ENCODE assay signal across 1 cellular context in the genomic region with DNA sequence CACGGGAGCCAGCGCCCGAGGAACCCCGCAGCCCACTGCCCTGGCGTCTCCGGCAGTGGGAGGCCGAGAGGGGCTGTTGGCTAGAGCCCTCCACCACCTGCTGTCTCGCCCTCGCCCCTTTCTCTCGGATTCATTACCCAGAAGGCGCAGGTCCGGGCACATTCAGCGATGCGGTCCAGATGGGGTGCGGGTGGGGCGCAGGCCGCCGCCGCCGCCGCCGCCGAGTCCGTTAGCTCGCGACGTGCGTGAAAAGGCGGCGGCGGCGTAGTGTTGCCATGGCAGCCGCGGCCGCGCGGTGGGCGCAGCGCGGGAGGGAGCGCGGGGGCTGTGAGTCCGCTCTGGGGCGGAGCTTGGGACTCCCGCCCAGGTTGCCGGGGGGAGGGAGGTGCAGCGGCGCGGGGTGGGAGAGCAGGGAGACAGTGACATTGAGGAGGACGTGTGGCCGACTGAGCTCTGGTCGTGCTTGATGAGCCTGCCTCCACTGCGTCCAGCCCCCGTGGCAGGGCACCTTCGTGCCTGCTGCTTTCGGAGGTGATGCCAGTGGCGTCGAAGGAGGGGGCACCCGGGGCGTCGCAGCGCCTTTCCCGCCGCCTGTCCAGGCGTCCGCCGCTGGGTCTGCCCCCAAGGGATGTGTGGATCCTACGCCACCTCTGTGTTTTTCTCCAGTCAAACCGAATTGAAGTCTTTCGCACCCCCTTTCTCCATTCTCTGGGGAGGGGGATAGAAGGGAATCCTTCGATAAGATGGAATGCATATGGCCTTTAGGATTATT.
TF ChIP-seq lines count a peak whose summit lies in the region.

A gene (minus strand): TSS at position 358 of the 772 bp plus-strand sequence. CDS start 23,774 bp downstream, outside the sequence.

TF ChIP-seq in HepG2, 621 proteins besides CTCF, POLR2A, EP300 and RAD21 (continued from another document and continues in another):
- TF ChIP-seq, protein P1, sequence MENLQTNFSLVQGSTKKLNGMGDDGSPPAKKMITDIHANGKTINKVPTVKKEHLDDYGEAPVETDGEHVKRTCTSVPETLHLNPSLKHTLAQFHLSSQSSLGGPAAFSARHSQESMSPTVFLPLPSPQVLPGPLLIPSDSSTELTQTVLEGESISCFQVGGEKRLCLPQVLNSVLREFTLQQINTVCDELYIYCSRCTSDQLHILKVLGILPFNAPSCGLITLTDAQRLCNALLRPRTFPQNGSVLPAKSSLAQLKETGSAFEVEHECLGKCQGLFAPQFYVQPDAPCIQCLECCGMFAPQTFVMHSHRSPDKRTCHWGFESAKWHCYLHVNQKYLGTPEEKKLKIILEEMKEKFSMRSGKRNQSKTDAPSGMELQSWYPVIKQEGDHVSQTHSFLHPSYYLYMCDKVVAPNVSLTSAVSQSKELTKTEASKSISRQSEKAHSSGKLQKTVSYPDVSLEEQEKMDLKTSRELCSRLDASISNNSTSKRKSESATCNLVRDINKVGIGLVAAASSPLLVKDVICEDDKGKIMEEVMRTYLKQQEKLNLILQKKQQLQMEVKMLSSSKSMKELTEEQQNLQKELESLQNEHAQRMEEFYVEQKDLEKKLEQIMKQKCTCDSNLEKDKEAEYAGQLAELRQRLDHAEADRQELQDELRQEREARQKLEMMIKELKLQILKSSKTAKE (CRISPR knock-in tag; IDR thresholded peaks at IDR 0.05; ENCODE audit: borderline replicate concordance) = 0 out of 2 replicates have a peak, but pooled peaks have one; percentile 28
- TF ChIP-seq YEATS4 (CRISPR knock-in tag; IDR thresholded peaks at IDR 0.05; ENCODE audit: borderline replicate concordance) (peak; percentile 98), ZNF572 (CRISPR knock-in tag; IDR thresholded peaks at IDR 0.05) (no peak), MYNN (CRISPR knock-in tag; IDR thresholded peaks at IDR 0.05; ENCODE audit: low read depth) (no peak), EZH2 (conservative IDR thresholded peaks at IDR 0.05; ENCODE audit: low read depth, low read length) (no peak), FOXK2 (IDR thresholded peaks at IDR 0.05) (no peak), ZBTB20 (CRISPR knock-in tag; IDR thresholded peaks at IDR 0.05; ENCODE audit: borderline replicate concordance, low read depth) (no peak; the same call in 1 of the 2 replicates), GTF3A (CRISPR knock-in tag; conservative IDR thresholded peaks at IDR 0.05) (no peak), GATAD1 (CRISPR knock-in tag; IDR thresholded peaks at IDR 0.05) (no peak; the same call in 1 of the 2 replicates), SAP130 (CRISPR knock-in tag; IDR thresholded peaks at IDR 0.05; ENCODE audit: low read depth) (peak; percentile 74), ZNF354B (CRISPR knock-in tag; IDR thresholded peaks at IDR 0.05) (no peak), ARNTL (CRISPR knock-in tag; IDR thresholded peaks at IDR 0.05) (no peak), AGO1 (IDR thresholded peaks at IDR 0.05; ENCODE audit: low read depth, low read length, poor library complexity, severe bottlenecking) (no peak), MYC (CRISPR knock-in tag; IDR thresholded peaks at IDR 0.05; ENCODE audit: borderline replicate concordance) (peak; percentile 72), JUNB (CRISPR knock-in tag; IDR thresholded peaks at IDR 0.05; ENCODE audit: borderline replicate concordance) (no peak), CCAR2 (optimal IDR thresholded peaks at IDR 0.05; ENCODE audit: low read depth, low read length) (no peak), SMAD1 (CRISPR knock-in tag; IDR thresholded peaks at IDR 0.05; ENCODE audit: borderline replicate concordance, low read depth) (peak; percentile 24; the same call in 1 of the 2 replicates), HOXA3 (CRISPR knock-in tag; IDR thresholded peaks at IDR 0.05) (peak; percentile 67), ZNF232 (CRISPR knock-in tag; IDR thresholded peaks at IDR 0.05; ENCODE audit: borderline replicate concordance) (no peak), TOE1 (CRISPR knock-in tag; IDR thresholded peaks at IDR 0.05) (no peak), ZBTB8A (CRISPR knock-in tag; IDR thresholded peaks at IDR 0.05; ENCODE audit: borderline replicate concordance, low read depth) (no peak), ZNF724P (CRISPR knock-in tag; IDR thresholded peaks at IDR 0.05; ENCODE audit: borderline replicate concordance) (no peak), GZF1 (CRISPR knock-in tag; IDR thresholded peaks at IDR 0.05) (no peak), ZNF570 (CRISPR knock-in tag; IDR thresholded peaks at IDR 0.05; ENCODE audit: borderline replicate concordance) (no peak), ZFP62 (CRISPR knock-in tag; IDR thresholded peaks at IDR 0.05) (no peak), NR2F6 (IDR thresholded peaks at IDR 0.05) (no peak), NR2F6 (CRISPR knock-in tag; IDR thresholded peaks at IDR 0.05) (no peak), AKAP8 (CRISPR knock-in tag; IDR thresholded peaks at IDR 0.05) (no peak), GABPA (IDR thresholded peaks at IDR 0.05; ENCODE audit: low read depth, low read length) (no peak), GABPA (CRISPR knock-in tag; IDR thresholded peaks at IDR 0.05; ENCODE audit: low read depth) (no peak), ETV6 (CRISPR knock-in tag; conservative IDR thresholded peaks at IDR 0.05) (no peak), ZNF230 (CRISPR knock-in tag; IDR thresholded peaks at IDR 0.05) (no peak), ZNF556 (CRISPR knock-in tag; IDR thresholded peaks at IDR 0.05; ENCODE audit: borderline replicate concordance) (no peak), ZNF788 (CRISPR knock-in tag; IDR thresholded peaks at IDR 0.05; ENCODE audit: borderline replicate concordance) (peak; percentile 12; the same call in 1 of the 2 replicates), SIN3A (IDR thresholded peaks at IDR 0.05; ENCODE audit: borderline replicate concordance, low read depth, low read length) (peak; percentile 75; the same call in 1 of the 2 replicates), FOXM1 (CRISPR knock-in tag; IDR thresholded peaks at IDR 0.05) (no peak), ZNF333 (CRISPR knock-in tag; IDR thresholded peaks at IDR 0.05; ENCODE audit: borderline replicate concordance) (no peak), ZNF335 (CRISPR knock-in tag; IDR thresholded peaks at IDR 0.05) (no peak), NR2F2 (IDR thresholded peaks at IDR 0.05; ENCODE audit: borderline replicate concordance, low read depth) (no peak), SNAPC2 (CRISPR knock-in tag; IDR thresholded peaks at IDR 0.05) (no peak), TBL1XR1 (IDR thresholded peaks at IDR 0.05; ENCODE audit: borderline replicate concordance, low read length, partially characterized antibody) (no peak), FOXO1 (CRISPR knock-in tag; IDR thresholded peaks at IDR 0.05) (no peak), ELF3 (CRISPR knock-in tag; IDR thresholded peaks at IDR 0.05) (no peak), NFRKB (IDR thresholded peaks at IDR 0.05) (no peak), NFE2L1 (CRISPR knock-in tag; IDR thresholded peaks at IDR 0.05; ENCODE audit: borderline replicate concordance) (no peak)
- TF ChIP-seq, protein P2, sequence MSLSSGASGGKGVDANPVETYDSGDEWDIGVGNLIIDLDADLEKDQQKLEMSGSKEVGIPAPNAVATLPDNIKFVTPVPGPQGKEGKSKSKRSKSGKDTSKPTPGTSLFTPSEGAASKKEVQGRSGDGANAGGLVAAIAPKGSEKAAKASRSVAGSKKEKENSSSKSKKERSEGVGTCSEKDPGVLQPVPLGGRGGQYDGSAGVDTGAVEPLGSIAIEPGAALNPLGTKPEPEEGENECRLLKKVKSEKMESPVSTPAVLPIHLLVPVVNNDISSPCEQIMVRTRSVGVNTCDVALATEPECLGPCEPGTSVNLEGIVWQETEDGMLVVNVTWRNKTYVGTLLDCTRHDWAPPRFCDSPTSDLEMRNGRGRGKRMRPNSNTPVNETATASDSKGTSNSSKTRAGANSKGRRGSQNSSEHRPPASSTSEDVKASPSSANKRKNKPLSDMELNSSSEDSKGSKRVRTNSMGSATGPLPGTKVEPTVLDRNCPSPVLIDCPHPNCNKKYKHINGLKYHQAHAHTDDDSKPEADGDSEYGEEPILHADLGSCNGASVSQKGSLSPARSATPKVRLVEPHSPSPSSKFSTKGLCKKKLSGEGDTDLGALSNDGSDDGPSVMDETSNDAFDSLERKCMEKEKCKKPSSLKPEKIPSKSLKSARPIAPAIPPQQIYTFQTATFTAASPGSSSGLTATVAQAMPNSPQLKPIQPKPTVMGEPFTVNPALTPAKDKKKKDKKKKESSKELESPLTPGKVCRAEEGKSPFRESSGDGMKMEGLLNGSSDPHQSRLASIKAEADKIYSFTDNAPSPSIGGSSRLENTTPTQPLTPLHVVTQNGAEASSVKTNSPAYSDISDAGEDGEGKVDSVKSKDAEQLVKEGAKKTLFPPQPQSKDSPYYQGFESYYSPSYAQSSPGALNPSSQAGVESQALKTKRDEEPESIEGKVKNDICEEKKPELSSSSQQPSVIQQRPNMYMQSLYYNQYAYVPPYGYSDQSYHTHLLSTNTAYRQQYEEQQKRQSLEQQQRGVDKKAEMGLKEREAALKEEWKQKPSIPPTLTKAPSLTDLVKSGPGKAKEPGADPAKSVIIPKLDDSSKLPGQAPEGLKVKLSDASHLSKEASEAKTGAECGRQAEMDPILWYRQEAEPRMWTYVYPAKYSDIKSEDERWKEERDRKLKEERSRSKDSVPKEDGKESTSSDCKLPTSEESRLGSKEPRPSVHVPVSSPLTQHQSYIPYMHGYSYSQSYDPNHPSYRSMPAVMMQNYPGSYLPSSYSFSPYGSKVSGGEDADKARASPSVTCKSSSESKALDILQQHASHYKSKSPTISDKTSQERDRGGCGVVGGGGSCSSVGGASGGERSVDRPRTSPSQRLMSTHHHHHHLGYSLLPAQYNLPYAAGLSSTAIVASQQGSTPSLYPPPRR (CRISPR knock-in tag; IDR thresholded peaks at IDR 0.05; ENCODE audit: borderline replicate concordance) = no peak
- TF ChIP-seq, protein P3, sequence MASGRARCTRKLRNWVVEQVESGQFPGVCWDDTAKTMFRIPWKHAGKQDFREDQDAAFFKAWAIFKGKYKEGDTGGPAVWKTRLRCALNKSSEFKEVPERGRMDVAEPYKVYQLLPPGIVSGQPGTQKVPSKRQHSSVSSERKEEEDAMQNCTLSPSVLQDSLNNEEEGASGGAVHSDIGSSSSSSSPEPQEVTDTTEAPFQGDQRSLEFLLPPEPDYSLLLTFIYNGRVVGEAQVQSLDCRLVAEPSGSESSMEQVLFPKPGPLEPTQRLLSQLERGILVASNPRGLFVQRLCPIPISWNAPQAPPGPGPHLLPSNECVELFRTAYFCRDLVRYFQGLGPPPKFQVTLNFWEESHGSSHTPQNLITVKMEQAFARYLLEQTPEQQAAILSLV (CRISPR knock-in tag; IDR thresholded peaks at IDR 0.05; ENCODE audit: borderline replicate concordance) = no peak
- TF ChIP-seq, protein P4, sequence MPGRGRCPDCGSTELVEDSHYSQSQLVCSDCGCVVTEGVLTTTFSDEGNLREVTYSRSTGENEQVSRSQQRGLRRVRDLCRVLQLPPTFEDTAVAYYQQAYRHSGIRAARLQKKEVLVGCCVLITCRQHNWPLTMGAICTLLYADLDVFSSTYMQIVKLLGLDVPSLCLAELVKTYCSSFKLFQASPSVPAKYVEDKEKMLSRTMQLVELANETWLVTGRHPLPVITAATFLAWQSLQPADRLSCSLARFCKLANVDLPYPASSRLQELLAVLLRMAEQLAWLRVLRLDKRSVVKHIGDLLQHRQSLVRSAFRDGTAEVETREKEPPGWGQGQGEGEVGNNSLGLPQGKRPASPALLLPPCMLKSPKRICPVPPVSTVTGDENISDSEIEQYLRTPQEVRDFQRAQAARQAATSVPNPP (CRISPR knock-in tag; IDR thresholded peaks at IDR 0.05) = no peak
- TF ChIP-seq, protein P5, sequence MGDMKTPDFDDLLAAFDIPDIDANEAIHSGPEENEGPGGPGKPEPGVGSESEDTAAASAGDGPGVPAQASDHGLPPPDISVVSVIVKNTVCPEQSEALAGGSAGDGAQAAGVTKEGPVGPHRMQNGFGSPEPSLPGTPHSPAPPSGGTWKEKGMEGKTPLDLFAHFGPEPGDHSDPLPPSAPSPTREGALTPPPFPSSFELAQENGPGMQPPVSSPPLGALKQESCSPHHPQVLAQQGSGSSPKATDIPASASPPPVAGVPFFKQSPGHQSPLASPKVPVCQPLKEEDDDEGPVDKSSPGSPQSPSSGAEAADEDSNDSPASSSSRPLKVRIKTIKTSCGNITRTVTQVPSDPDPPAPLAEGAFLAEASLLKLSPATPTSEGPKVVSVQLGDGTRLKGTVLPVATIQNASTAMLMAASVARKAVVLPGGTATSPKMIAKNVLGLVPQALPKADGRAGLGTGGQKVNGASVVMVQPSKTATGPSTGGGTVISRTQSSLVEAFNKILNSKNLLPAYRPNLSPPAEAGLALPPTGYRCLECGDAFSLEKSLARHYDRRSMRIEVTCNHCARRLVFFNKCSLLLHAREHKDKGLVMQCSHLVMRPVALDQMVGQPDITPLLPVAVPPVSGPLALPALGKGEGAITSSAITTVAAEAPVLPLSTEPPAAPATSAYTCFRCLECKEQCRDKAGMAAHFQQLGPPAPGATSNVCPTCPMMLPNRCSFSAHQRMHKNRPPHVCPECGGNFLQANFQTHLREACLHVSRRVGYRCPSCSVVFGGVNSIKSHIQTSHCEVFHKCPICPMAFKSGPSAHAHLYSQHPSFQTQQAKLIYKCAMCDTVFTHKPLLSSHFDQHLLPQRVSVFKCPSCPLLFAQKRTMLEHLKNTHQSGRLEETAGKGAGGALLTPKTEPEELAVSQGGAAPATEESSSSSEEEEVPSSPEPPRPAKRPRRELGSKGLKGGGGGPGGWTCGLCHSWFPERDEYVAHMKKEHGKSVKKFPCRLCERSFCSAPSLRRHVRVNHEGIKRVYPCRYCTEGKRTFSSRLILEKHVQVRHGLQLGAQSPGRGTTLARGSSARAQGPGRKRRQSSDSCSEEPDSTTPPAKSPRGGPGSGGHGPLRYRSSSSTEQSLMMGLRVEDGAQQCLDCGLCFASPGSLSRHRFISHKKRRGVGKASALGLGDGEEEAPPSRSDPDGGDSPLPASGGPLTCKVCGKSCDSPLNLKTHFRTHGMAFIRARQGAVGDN (CRISPR knock-in tag; IDR thresholded peaks at IDR 0.05) = peak; percentile 82
- TF ChIP-seq, protein P6, sequence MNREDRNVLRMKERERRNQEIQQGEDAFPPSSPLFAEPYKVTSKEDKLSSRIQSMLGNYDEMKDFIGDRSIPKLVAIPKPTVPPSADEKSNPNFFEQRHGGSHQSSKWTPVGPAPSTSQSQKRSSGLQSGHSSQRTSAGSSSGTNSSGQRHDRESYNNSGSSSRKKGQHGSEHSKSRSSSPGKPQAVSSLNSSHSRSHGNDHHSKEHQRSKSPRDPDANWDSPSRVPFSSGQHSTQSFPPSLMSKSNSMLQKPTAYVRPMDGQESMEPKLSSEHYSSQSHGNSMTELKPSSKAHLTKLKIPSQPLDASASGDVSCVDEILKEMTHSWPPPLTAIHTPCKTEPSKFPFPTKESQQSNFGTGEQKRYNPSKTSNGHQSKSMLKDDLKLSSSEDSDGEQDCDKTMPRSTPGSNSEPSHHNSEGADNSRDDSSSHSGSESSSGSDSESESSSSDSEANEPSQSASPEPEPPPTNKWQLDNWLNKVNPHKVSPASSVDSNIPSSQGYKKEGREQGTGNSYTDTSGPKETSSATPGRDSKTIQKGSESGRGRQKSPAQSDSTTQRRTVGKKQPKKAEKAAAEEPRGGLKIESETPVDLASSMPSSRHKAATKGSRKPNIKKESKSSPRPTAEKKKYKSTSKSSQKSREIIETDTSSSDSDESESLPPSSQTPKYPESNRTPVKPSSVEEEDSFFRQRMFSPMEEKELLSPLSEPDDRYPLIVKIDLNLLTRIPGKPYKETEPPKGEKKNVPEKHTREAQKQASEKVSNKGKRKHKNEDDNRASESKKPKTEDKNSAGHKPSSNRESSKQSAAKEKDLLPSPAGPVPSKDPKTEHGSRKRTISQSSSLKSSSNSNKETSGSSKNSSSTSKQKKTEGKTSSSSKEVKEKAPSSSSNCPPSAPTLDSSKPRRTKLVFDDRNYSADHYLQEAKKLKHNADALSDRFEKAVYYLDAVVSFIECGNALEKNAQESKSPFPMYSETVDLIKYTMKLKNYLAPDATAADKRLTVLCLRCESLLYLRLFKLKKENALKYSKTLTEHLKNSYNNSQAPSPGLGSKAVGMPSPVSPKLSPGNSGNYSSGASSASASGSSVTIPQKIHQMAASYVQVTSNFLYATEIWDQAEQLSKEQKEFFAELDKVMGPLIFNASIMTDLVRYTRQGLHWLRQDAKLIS (CRISPR knock-in tag; IDR thresholded peaks at IDR 0.05) = no peak
